Comparison of ENCODE assay signal across 12 cellular contexts in the genomic region with DNA sequence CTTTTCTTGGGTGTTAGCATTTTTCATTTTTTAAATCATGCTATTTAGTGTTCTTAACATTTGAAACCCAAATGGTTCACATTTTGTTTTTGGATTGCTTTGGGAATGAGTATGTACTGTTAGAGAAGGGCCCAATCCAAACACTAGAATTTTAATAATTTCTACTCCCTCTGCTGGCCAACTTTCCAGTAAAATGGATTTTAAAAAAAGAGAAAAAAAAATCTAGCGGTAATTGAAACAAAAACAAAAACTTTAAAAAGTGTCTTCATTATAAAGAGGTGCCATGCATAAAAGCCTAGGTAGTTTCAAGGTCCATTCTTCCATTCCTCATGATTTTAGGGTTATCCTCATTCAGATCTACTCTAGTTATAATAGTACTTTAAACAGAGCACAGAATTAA. TPM values are rescaled to one million over a fixed set of nuclear protein-coding genes. Genes with fewer than 3 reads are reported as not detected.
A peak's percentile ranks its signal among the peaks of the same experiment; 100 is the strongest.
DNase-seq lines count a peak whose midpoint lies in the region; TF ChIP-seq lines count a peak whose summit lies in the region.
"Had no signal": no experiment of that assay in that cellular context is flagged by ENCODE, and none has a peak within 500 bp of the region (broad histone marks: within the 10 kb centered on the region; RNA-seq: fewer than 3 reads in every experiment).

No MANE protein-coding gene starts in this region.

- H3K27ac ChIP-seq in adrenal gland (no peak overlapping the region), prostate gland (no peak overlapping the region)

- 47 to 63% (median 58%) methylated on average over 1 of the region's 1 CpG for WGBS in adrenal gland, 4 donors
- 43% methylated on average over 1 of the region's 1 CpG for WGBS in prostate gland

- H3K9me3 ChIP-seq in BE2C (no peaks in the 10 kb centered on the region), adrenal gland (replicated peaks in 1 of 3) (no peaks in the 10 kb centered on the region), prostate gland (no peaks in the 10 kb centered on the region)

- H3K36me3 ChIP-seq in BE2C, result no peaks in the 10 kb centered on the region
- H3K36me3 ChIP-seq in adrenal gland (replicated peaks in 1 of 2), result peaks cover 0 to 3% of the 10 kb centered on the region in 2 donors
- H3K36me3 ChIP-seq in kidney epithelial cell (ENCODE audit: control insufficient read depth, insufficient read depth, low read length), result no peaks in the 10 kb centered on the region
- no peaks in the 10 kb centered on the region for H3K36me3 ChIP-seq in prostate gland

- no peaks in the 10 kb centered on the region for H3K4me1 ChIP-seq in BE2C
- H3K4me1 ChIP-seq in adrenal gland (replicated peaks in 1 of 2), result no peaks in the 10 kb centered on the region
- no peaks in the 10 kb centered on the region for H3K4me1 ChIP-seq in prostate gland (replicated peaks)

- H3K4me3 ChIP-seq in BE2C (ENCODE audit: low read depth, low read length), result no peak overlapping the region
- no peak overlapping the region for H3K4me3 ChIP-seq in adrenal gland
- H3K4me3 ChIP-seq in kidney epithelial cell (ENCODE audit: low read depth, low read length), result no peak overlapping the region
- H3K4me3 ChIP-seq in prostate gland, result no peak overlapping the region

- no peak for DNase-seq in BE2C
- peak; percentile 44 for DNase-seq in HCEC 1CT
- no peak for DNase-seq in adrenal gland
- DNase-seq in kidney epithelial cell (ENCODE audit: low read depth), result no peak
- no peak for DNase-seq in NCI-H1048 (lab: John Stamatoyannopoulos, UW)
- no peak for DNase-seq in D341Med (ENCODE audit: low spot score)
- no peak for DNase-seq in prostate gland (ENCODE audit: low spot score)
- no peak for DNase-seq in activated CD4-positive, CD25-positive, alpha-beta regulatory T cell treated with anti-CD3 and anti-CD28 coated beads, Interleukin-2, amount 50 U/mL, for 72 hours
- DNase-seq: activated T-cell treated with anti-CD3 and anti-CD28 coated beads, Interleukin-2, amount 50 U/mL, for 1 hour; KG1; posterior cingulate gyrus; T-helper 9 cell had no signal

- intact Hi-C loops in adrenal gland (cut with DNase I) (no loop called here), prostate gland (cut with DNase I) (no loop called here)

- no peak for TF ChIP-seq POLR2A in adrenal gland (IDR thresholded peaks at IDR 0.05)
- no peak for TF ChIP-seq POLR2A in prostate gland (IDR thresholded peaks at IDR 0.05)

- TF ChIP-seq CTCF in BE2C (IDR thresholded peaks at IDR 0.05; ENCODE audit: low read depth, low read length) (peak; percentile 25; the same call in 1 of the 2 replicates), adrenal gland (IDR thresholded peaks at IDR 0.05) (peak in 5 of 6 experiments; percentile 16 to 29 (median 24)), kidney epithelial cell (IDR thresholded peaks at IDR 0.05; ENCODE audit: insufficient read depth, low read length, poor library complexity, severe bottlenecking) (peak; percentile 18), prostate gland (IDR thresholded peaks at IDR 0.05) (no peak)

- peaks cover 15% of the 10 kb centered on the region for H3K27me3 ChIP-seq in BE2C
- no peaks in the 10 kb centered on the region for H3K27me3 ChIP-seq in adrenal gland
- no peaks in the 10 kb centered on the region for H3K27me3 ChIP-seq in kidney epithelial cell (ENCODE audit: control insufficient read depth, insufficient read depth, low read length)
- H3K27me3 ChIP-seq in prostate gland (replicated peaks; ENCODE audit: insufficient read depth), result no peaks in the 10 kb centered on the region

RNA-seq across cellular contexts. Expression of a gene that starts 32.1 kb away (rescaled TPM):
- polyA plus RNA-seq in BE2C (2012; ENCODE audit: insufficient read depth, insufficient read length, low read depth), result 4.0 TPM
- total RNA-seq in adrenal gland (10 to 100 TPM; 10.6 to 44.7 (median 23.8) TPM), kidney epithelial cell (19.9 and 23.3 TPM in 2 replicates), prostate gland (10 to 100 TPM; 21.5 to 36.8 TPM)
- polyA plus RNA-seq in adrenal gland, result 10 to 100 TPM in 1 of 3 donors, 1 to 10 TPM in 2; 4.7 to 10.2 (median 9.7) TPM

Comparison
In these comparisons a context has a peak if more than half of its experiments do, and no peak if none do; other contexts are left out.
1. CTCF ChIP-seq: peak in BE2C (single experiment), adrenal gland (5 of 6) and kidney epithelial cell (single experiment); none in prostate gland (0 of 4).